Comparison of ENCODE assay signal across 1 cellular context in genomic region chr2:197011033-197011432, GRCh38.
TF ChIP-seq lines count a peak whose summit lies in the region.

No MANE protein-coding gene starts in this region.

TF ChIP-seq in WTC11, 78 proteins besides CTCF, POLR2A, EP300 and RAD21 (continued from another document):
- TF ChIP-seq MLX (CRISPR knock-in tag; IDR thresholded peaks at IDR 0.05) (no peak), ATF1 (CRISPR knock-in tag; IDR thresholded peaks at IDR 0.05) (no peak), CREM (CRISPR knock-in tag; IDR thresholded peaks at IDR 0.05) (no peak), JAZF1 (CRISPR knock-in tag; IDR thresholded peaks at IDR 0.05) (no peak), ZNF121 (CRISPR knock-in tag; IDR thresholded peaks at IDR 0.05) (no peak)
- TF ChIP-seq, protein P1, sequence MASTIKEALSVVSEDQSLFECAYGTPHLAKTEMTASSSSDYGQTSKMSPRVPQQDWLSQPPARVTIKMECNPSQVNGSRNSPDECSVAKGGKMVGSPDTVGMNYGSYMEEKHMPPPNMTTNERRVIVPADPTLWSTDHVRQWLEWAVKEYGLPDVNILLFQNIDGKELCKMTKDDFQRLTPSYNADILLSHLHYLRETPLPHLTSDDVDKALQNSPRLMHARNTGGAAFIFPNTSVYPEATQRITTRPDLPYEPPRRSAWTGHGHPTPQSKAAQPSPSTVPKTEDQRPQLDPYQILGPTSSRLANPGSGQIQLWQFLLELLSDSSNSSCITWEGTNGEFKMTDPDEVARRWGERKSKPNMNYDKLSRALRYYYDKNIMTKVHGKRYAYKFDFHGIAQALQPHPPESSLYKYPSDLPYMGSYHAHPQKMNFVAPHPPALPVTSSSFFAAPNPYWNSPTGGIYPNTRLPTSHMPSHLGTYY (CRISPR knock-in tag; IDR thresholded peaks at IDR 0.05): no peak
- TF ChIP-seq, protein P2, sequence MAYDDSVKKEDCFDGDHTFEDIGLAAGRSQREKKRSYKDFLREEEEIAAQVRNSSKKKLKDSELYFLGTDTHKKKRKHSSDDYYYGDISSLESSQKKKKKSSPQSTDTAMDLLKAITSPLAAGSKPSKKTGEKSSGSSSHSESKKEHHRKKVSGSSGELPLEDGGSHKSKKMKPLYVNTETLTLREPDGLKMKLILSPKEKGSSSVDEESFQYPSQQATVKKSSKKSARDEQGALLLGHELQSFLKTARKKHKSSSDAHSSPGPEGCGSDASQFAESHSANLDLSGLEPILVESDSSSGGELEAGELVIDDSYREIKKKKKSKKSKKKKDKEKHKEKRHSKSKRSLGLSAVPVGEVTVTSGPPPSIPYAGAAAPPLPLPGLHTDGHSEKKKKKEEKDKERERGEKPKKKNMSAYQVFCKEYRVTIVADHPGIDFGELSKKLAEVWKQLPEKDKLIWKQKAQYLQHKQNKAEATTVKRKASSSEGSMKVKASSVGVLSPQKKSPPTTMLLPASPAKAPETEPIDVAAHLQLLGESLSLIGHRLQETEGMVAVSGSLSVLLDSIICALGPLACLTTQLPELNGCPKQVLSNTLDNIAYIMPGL (CRISPR knock-in tag; IDR thresholded peaks at IDR 0.05): no peak
- TF ChIP-seq, protein P3, sequence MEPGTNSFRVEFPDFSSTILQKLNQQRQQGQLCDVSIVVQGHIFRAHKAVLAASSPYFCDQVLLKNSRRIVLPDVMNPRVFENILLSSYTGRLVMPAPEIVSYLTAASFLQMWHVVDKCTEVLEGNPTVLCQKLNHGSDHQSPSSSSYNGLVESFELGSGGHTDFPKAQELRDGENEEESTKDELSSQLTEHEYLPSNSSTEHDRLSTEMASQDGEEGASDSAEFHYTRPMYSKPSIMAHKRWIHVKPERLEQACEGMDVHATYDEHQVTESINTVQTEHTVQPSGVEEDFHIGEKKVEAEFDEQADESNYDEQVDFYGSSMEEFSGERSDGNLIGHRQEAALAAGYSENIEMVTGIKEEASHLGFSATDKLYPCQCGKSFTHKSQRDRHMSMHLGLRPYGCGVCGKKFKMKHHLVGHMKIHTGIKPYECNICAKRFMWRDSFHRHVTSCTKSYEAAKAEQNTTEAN (CRISPR knock-in tag; IDR thresholded peaks at IDR 0.05): no peak
TF ChIP-seq in WTC11: peak in this region for 0.
